ENCODE assay signal across 16 cellular contexts in genomic region chr1:6158181-6158580, GRCh38.
"Had no signal": no experiment of that assay in that cellular context is flagged by ENCODE, and none has a peak within 500 bp of the region (broad histone marks: within the 10 kb centered on the region; RNA-seq: fewer than 3 reads in every experiment).

No MANE protein-coding gene starts in this region.

- H3K9me3 ChIP-seq: colonic mucosa, gastrocnemius medialis, heart left ventricle, left lung, tibial nerve, vagina had no signal

- H3K9me3 Mint-ChIP-seq: activated CD4-positive, alpha-beta memory T cell treated with anti-CD3 and anti-CD28 coated beads, Interleukin-2, amount 10 ng/mL, durations not matched to agents 7 days and 5 days; activated naive CD8-positive, alpha-beta T cell treated with anti-CD3 and anti-CD28 coated beads for 36 hours; nephron; stimulated activated naive CD8-positive, alpha-beta T cell treated with anti-CD3 and anti-CD28 coated beads, Interleukin-15, Interleukin-2, amounts not matched to agents 100 ng/mL and 50 ng/mL, for 24 hours; WTC11 had no signal

- H3K4me3 ChIP-seq: colonic mucosa, gastrocnemius medialis, heart left ventricle, left lung, tibial nerve, vagina had no signal

- H3K27ac Mint-ChIP-seq: activated CD4-positive, alpha-beta memory T cell treated with anti-CD3 and anti-CD28 coated beads, Interleukin-2, amount 10 ng/mL, durations not matched to agents 7 days and 5 days; activated CD8-positive, alpha-beta memory T cell treated with anti-CD3 and anti-CD28 coated beads, Interleukin-2, amount 10 ng/mL, durations not matched to agents 7 days and 5 days; activated naive CD8-positive, alpha-beta T cell treated with anti-CD3 and anti-CD28 coated beads for 36 hours; nephron; stimulated activated naive CD8-positive, alpha-beta T cell treated with anti-CD3 and anti-CD28 coated beads, Interleukin-15, Interleukin-2, amounts not matched to agents 100 ng/mL and 50 ng/mL, for 24 hours; WTC11 had no signal

- H3K36me3 Mint-ChIP-seq: activated CD8-positive, alpha-beta memory T cell treated with anti-CD3 and anti-CD28 coated beads, Interleukin-2, amount 10 ng/mL, durations not matched to agents 7 days and 5 days; WTC11 had no signal

- H3K4me1 ChIP-seq: gastrocnemius medialis, heart left ventricle, left lung, tibial nerve, vagina had no signal

- H3K4me1 Mint-ChIP-seq: nephron had no signal

- H3K4me3 Mint-ChIP-seq: activated CD4-positive, alpha-beta memory T cell treated with anti-CD3 and anti-CD28 coated beads, Interleukin-2, amount 10 ng/mL, durations not matched to agents 7 days and 5 days; activated CD8-positive, alpha-beta memory T cell treated with anti-CD3 and anti-CD28 coated beads, Interleukin-2, amount 10 ng/mL, durations not matched to agents 7 days and 5 days; activated naive CD8-positive, alpha-beta T cell treated with anti-CD3 and anti-CD28 coated beads for 36 hours; nephron; stimulated activated naive CD8-positive, alpha-beta T cell treated with anti-CD3 and anti-CD28 coated beads, Interleukin-15, Interleukin-2, amounts not matched to agents 100 ng/mL and 50 ng/mL, for 24 hours; WTC11 had no signal

- H3K36me3 ChIP-seq: colonic mucosa, gastrocnemius medialis, heart left ventricle, left lung, tibial nerve, vagina had no signal

- FAIRE-seq: endometrium had no signal

- H3K27ac ChIP-seq: colonic mucosa, gastrocnemius medialis, heart left ventricle, left lung, tibial nerve, vagina had no signal

- H3K27me3 ChIP-seq: colonic mucosa, vagina had no signal

- DNase-seq: activated CD8-positive, alpha-beta memory T cell treated with anti-CD3 and anti-CD28 coated beads, Interleukin-2, amount 10 ng/mL, durations not matched to agents 7 days and 5 days; activated naive CD4-positive, alpha-beta T cell; activated naive CD8-positive, alpha-beta T cell treated with anti-CD3 and anti-CD28 coated beads for 36 hours; amniotic stem cell; gastrocnemius medialis; heart left ventricle; left lung; midbrain had no signal

- ATAC-seq: gastrocnemius medialis, heart left ventricle, WTC11 had no signal
